ENCODE assay signal across 8 cellular contexts in the genomic region with DNA sequence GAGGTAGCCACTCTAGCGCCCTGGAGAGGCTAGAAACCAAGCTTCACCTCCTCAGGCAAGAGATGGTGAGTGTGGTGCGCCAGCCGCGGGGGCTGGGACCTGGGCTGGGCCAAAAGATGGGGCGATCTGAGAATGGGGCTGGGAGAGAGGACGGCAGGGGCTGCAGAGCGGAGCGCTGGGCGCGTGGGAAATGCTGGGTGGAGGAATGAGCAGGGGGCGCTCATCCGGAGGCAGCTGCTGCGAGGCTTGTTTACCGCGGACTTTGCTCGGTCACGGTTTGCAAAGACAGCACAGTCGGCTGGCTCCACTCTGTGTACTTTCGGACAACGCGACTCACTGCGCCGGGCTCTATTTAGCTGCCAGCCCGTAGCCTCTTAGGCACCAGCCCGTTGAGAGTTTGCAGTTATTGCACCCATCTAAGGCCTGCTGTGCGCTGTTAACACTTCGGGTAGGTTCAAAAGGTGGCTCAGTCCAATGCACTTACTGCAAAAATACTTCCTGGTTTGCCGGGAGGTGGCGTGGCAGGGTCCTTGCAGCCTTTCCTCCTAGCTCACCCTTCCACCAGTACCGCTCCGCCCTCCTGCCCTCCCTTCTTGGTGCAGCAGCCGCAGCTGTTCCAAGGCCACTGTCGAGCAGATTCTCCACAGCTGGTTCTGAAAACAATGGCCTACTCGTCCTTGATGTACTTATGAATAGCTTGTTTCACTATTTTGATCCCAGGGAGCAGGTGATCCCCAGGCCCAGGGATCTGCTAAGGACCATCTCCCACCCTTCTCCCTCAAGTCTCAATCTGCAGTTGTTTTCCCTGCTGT. TPM values are rescaled to one million over a fixed set of nuclear protein-coding genes. Genes with fewer than 3 reads are reported as not detected.
A peak's percentile ranks its signal among the peaks of the same experiment; 100 is the strongest.
DNase-seq lines count a peak whose midpoint lies in the region; ATAC-seq and TF ChIP-seq lines count a peak whose summit lies in the region.

No MANE protein-coding gene starts in this region.

- no peaks in the 10 kb centered on the region for H3K27me3 ChIP-seq in AG04450 (ENCODE audit: control insufficient read depth, insufficient read depth, low read length)
- no peaks in the 10 kb centered on the region for H3K27me3 ChIP-seq in right atrium auricular region

- H3K27ac ChIP-seq in AG04450 (ENCODE audit: low read depth, low read length) (peak overlapping the region; percentile 89), right atrium auricular region (peak overlapping the region; percentile 84 to 90)

- DNase-seq in AG04450 (ENCODE audit: low read depth, low spot score) = peak; percentile 76
- DNase-seq in NCI-H345 treated with DMSO at 0.1 percent for 48 hours (lab: John Stamatoyannopoulos, UW; ENCODE audit: unreplicated experiment) = peak; percentile 79
- peak in 57 of 58 donors; percentile 30 to 88 (median 78) for DNase-seq in anterior cingulate cortex (lab: John Stamatoyannopoulos, UW)
- DNase-seq in right atrium auricular region (ENCODE audit: low spot score) = peak; percentile 87
- DNase-seq in pons (ENCODE audit: low spot score) = peak; percentile 95
- DNase-seq in activated CD8-positive, alpha-beta memory T cell treated with anti-CD3 and anti-CD28 coated beads, Interleukin-2, amount 50 U/mL, for 48 hours = no peak

- H3K4me1 ChIP-seq in right atrium auricular region = no peaks in the 10 kb centered on the region

- ATAC-seq in GM18861 (IDR thresholded peaks at IDR 0.05; ENCODE audit: unreplicated experiment) (peak; percentile 90), HG03175 (IDR thresholded peaks at IDR 0.05; ENCODE audit: unreplicated experiment) (peak; percentile 49)

- no peaks in the 10 kb centered on the region for H3K36me3 ChIP-seq in right atrium auricular region

- H3K4me3 ChIP-seq in AG04450 (ENCODE audit: low read depth, low read length) (peak overlapping the region; percentile 90), right atrium auricular region (peak overlapping the region; percentile 75 to 79)

- peaks cover 4% of the 10 kb centered on the region; the same call in 1 of the 2 replicates for H3K9me3 ChIP-seq in AG04450 (ENCODE audit: control insufficient read depth, insufficient read depth, low read length)
- no peaks in the 10 kb centered on the region for H3K9me3 ChIP-seq in right atrium auricular region

- TF ChIP-seq CTCF in AG04450 (IDR thresholded peaks at IDR 0.05; ENCODE audit: low read depth, low read length) (peak; percentile 59), right atrium auricular region (IDR thresholded peaks at IDR 0.05) (peak in 1 of 2 donors; percentile 63)

- CTCF ChIA-PET in AG04450 (lab: Charles Lee) = interaction anchor here (0.6 to 2.8 kb wide), 24 partner anchors 9 to 1586 kb away, joined by 3 to 20 read pairs (median 5); no protein-coding TSS in a partner anchor

- POLR2A ChIA-PET in AG04450 (lab: Yijun Ruan, JAX) = interaction anchor here (0.8 to 3.0 kb wide), 10 partner anchors 9 to 109 kb away, joined by 3 to 28 read pairs (median 5); no protein-coding TSS in a partner anchor

RNA-seq across cellular contexts. Expression of a gene that starts 1.3 kb away (rescaled TPM):
- 40.8 and 51.4 TPM in 2 replicates for polyA plus RNA-seq in AG04450 (2011; rRNA removed)
- 80.2 and 81.8 TPM in 2 replicates for polyA minus RNA-seq in AG04450 (2011; rRNA and poly(A)+ RNA removed)
- 1 to 10 TPM; 2.7 to 2.8 TPM for total RNA-seq in right atrium auricular region
